1 cellular context compared by ENCODE assay signal in genomic region chr19:18687740-18688465, GRCh38.
TF ChIP-seq lines count a peak whose summit lies in the region.

No MANE protein-coding gene starts in this region.

TF ChIP-seq in H1, 55 proteins besides CTCF, POLR2A, EP300 and RAD21:
- TF ChIP-seq KDM1A (IDR thresholded peaks at IDR 0.05; ENCODE audit: borderline replicate concordance, low read length): no peak
- no peak for TF ChIP-seq TAF7 (optimal IDR thresholded peaks at IDR 0.05; ENCODE audit: borderline replicate concordance, low read depth, low read length)
- no peak for TF ChIP-seq ASH2L (IDR thresholded peaks at IDR 0.05; ENCODE audit: low read length)
- no peak for TF ChIP-seq E2F6 (IDR thresholded peaks at IDR 0.05)
- TF ChIP-seq BRCA1 (IDR thresholded peaks at IDR 0.05; ENCODE audit: low read depth, low read length): no peak
